ENCODE assay signal across 8 cellular contexts in genomic region chr9:751137-752051, GRCh38.
A peak's percentile ranks its signal among the peaks of the same experiment; 100 is the strongest.
DNase-seq lines count a peak whose midpoint lies in the region; ATAC-seq and TF ChIP-seq lines count a peak whose summit lies in the region.

No MANE protein-coding gene starts in this region.

- in situ Hi-C loops in gastrocnemius medialis (cut with MboI; ENCODE audit: low sequenced_read_pairs in 4 of 4), result no loop called here

- peak overlapping the region in 2 of 6 donors; percentile 39 to 63 for H3K27ac Mint-ChIP-seq in immature natural killer cell

- H3K4me1 ChIP-seq in gastrocnemius medialis, result peaks cover 31 to 40% of the 10 kb centered on the region in 2 donors

- no peak for TF ChIP-seq POLR2A in gastrocnemius medialis (IDR thresholded peaks at IDR 0.05)

- peaks cover 0 to 3% (median 2%) of the 10 kb centered on the region in 3 donors for H3K27me3 Mint-ChIP-seq in immature natural killer cell (ENCODE audit: low read depth in 3 of 3)

- no peaks in the 10 kb centered on the region for H3K27me3 ChIP-seq in gastrocnemius medialis

- ATAC-seq in GM18861 (IDR thresholded peaks at IDR 0.05; ENCODE audit: unreplicated experiment) (peak; percentile 75), HG03280 (IDR thresholded peaks at IDR 0.05; ENCODE audit: unreplicated experiment) (peak; percentile 85), gastrocnemius medialis (peak; percentile 70 to 77), left lobe of liver (no peak)

- H3K27ac ChIP-seq in caudate nucleus (ENCODE audit: low read depth, low read length) (peak overlapping the region; percentile 44), gastrocnemius medialis (peak overlapping the region; percentile 62 to 81 (median 77))

- H3K36me3 ChIP-seq in gastrocnemius medialis, result no peaks in the 10 kb centered on the region

- intact Hi-C loops in gastrocnemius medialis (cut with DNase I; ENCODE audit: low total_unique reads), result no loop called here

- H3K36me3 Mint-ChIP-seq in immature natural killer cell, result peaks cover 0 to 11% (median 0%) of the 10 kb centered on the region in 3 donors

- no peak for DNase-seq in caudate nucleus (lab: John Stamatoyannopoulos, UW)
- peak; percentile 40 to 41 for DNase-seq in gastrocnemius medialis
- DNase-seq in RPMI8226, result no peak
- DNase-seq in SW 1271 (lab: John Stamatoyannopoulos, UW), result no peak
- DNase-seq in immature natural killer cell, result no peak
- DNase-seq in left lobe of liver (ENCODE audit: low spot score), result no peak

- H3K4me1 Mint-ChIP-seq in immature natural killer cell, result peaks cover 50 to 73% of the 10 kb centered on the region in 2 donors

- H3K9me3 ChIP-seq in gastrocnemius medialis, result no peaks in the 10 kb centered on the region

- H3K4me3 Mint-ChIP-seq in immature natural killer cell, result no peak overlapping the region

- H3K4me3 ChIP-seq in gastrocnemius medialis, result no peak overlapping the region

- no peak for TF ChIP-seq CTCF in gastrocnemius medialis (IDR thresholded peaks at IDR 0.05 in 4 of 5, conservative IDR thresholded peaks at IDR 0.05 in 1 of 5)

- H3K9me3 Mint-ChIP-seq in immature natural killer cell, result no peaks in the 10 kb centered on the region

Comparison
In these comparisons a context has a peak if more than half of its experiments do, and no peak if none do; other contexts are left out.
1. DNase-seq: peak in gastrocnemius medialis (2 of 2); none in caudate nucleus (0 of 61), RPMI8226 (single experiment), SW 1271 (0 of 2), immature natural killer cell (0 of 3) and left lobe of liver (single experiment).